22 cellular contexts compared by ENCODE assay signal in the genomic region with DNA sequence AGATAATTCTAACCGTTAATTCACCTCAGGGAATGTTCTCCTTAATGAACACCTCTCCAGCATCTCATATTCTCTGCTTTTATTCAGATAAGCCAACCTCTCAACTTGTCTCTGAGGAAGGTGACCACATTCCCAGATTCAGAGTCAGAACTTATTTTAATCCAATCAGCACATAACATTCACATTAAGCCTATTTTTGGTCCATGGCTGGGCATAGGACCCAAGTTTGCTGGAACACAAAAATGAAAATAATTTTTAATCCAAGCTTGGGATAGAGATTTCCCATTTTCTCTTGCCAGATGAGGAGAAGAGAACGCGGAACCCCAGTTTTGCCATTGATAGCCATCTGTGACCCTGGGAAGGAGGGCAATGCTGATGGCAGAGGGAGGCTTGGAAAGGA.
"Had no signal": no experiment of that assay in that cellular context is flagged by ENCODE, and none has a peak within 500 bp of the region (broad histone marks: within the 10 kb centered on the region; RNA-seq: fewer than 3 reads in every experiment).

No MANE protein-coding gene starts in this region.

- H3K27me3 ChIP-seq: esophagus squamous epithelium, gastrocnemius medialis, heart right ventricle, left lung had no signal

- ATAC-seq: effector memory CD8-positive, alpha-beta T cell; esophagus mucosa; gastrocnemius medialis; left cardiac atrium; left lung; left ventricle myocardium superior; lower lobe of right lung had no signal

- DNase-seq: cortex of kidney; effector CD8-positive, alpha-beta T cell; effector memory CD8-positive, alpha-beta T cell; endodermal cell; erythroblast; esophagus squamous epithelium; foreskin fibroblast; foreskin melanocyte; gastrocnemius medialis; glutamatergic neuron; head of caudate nucleus; heart right ventricle; hippocampal formation; left cardiac atrium; left lung; left ventricle myocardium superior; lower lobe of right lung; mesendoderm; midbrain had no signal

- H3K27ac Mint-ChIP-seq: dendritic cell treated with granulocyte-macrophage colony-stimulating factor and Interleukin-4, amounts not matched to agents 40 ng/mL and 50 ng/mL, for 4 days; effector memory CD8-positive, alpha-beta T cell; endodermal cell had no signal

- H3K27me3 Mint-ChIP-seq: dendritic cell treated with granulocyte-macrophage colony-stimulating factor and Interleukin-4, amounts not matched to agents 40 ng/mL and 50 ng/mL, for 4 days; effector memory CD8-positive, alpha-beta T cell had no signal

- H3K36me3 ChIP-seq: esophagus squamous epithelium, gastrocnemius medialis, heart right ventricle, left lung, lower lobe of right lung had no signal

- H3K4me1 ChIP-seq: esophagus squamous epithelium, gastrocnemius medialis, left lung, lower lobe of right lung had no signal

- H3K27ac ChIP-seq: epithelial cell of prostate, esophagus squamous epithelium, gastrocnemius medialis, heart right ventricle, left lung, lower lobe of right lung had no signal

- H3K9me3 ChIP-seq: esophagus squamous epithelium, gastrocnemius medialis, left lung, lower lobe of right lung had no signal

- H3K4me3 ChIP-seq: esophagus squamous epithelium, gastrocnemius medialis, heart right ventricle, left lung, lower lobe of right lung had no signal

- H3K4me3 Mint-ChIP-seq: dendritic cell treated with granulocyte-macrophage colony-stimulating factor and Interleukin-4, amounts not matched to agents 40 ng/mL and 50 ng/mL, for 4 days; effector memory CD8-positive, alpha-beta T cell; endodermal cell had no signal

- H3K9me3 Mint-ChIP-seq: endodermal cell had no signal
